In the genomic region with DNA sequence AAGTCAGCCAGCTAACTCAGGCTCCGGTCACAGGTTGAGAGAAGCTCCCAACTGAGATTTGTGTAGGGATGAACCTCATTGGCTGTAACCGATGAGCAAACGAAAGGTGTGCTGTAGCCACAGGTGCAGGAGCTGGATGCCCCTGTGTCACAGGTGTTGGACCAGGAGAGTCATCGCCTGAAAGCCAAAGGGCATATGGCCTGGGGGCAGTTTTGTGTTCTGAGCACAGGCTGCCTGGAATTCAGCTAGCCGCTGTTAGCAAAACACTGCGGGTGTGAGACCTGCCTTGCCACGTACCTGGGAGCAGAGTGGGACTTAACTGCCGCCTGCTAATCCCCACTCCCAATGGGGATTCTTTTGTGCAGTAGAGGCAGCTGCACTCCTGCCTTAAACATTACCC, we compare ENCODE assay signal across 1 cellular context.
TF ChIP-seq lines count a peak whose summit lies in the region.

No MANE protein-coding gene starts in this region.

TF ChIP-seq in IMR-90, 13 proteins besides CTCF, POLR2A, EP300 and RAD21 (continued from another document):
- TF ChIP-seq, protein P1, sequence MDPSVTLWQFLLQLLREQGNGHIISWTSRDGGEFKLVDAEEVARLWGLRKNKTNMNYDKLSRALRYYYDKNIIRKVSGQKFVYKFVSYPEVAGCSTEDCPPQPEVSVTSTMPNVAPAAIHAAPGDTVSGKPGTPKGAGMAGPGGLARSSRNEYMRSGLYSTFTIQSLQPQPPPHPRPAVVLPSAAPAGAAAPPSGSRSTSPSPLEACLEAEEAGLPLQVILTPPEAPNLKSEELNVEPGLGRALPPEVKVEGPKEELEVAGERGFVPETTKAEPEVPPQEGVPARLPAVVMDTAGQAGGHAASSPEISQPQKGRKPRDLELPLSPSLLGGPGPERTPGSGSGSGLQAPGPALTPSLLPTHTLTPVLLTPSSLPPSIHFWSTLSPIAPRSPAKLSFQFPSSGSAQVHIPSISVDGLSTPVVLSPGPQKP (IDR thresholded peaks at IDR 0.05; ENCODE audit: borderline replicate concordance, low read depth, low read length), result no peak
